Comparison of ENCODE assay signal across 14 cellular contexts in the genomic region with DNA sequence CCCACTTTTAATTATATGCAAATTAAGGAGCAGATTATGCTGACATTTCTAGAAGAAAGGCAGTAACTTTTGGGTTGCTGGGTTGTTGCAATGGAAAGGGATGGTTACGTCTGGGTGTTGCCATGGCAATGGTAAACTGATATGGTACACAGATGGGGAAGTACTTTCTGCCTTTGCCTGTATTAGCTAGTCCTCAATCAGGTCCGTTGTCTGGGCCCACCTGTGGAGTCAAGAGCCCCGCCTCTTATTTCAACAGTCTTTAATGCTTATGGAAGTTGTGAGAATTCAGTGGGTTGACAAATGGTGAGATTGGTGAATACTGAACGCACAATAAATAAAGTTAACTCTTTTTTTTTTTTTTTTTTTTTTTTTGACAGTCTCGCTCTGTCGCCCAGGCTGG. TPM values are rescaled to one million over a fixed set of nuclear protein-coding genes. Genes with fewer than 3 reads are reported as not detected.
A peak's percentile ranks its signal among the peaks of the same experiment; 100 is the strongest.
DNase-seq lines count a peak whose midpoint lies in the region; ATAC-seq and TF ChIP-seq lines count a peak whose summit lies in the region.
"Had no signal": no experiment of that assay in that cellular context is flagged by ENCODE, and none has a peak within 500 bp of the region (broad histone marks: within the 10 kb centered on the region; RNA-seq: fewer than 3 reads in every experiment).

No MANE protein-coding gene starts in this region.

- peaks cover 18% of the 10 kb centered on the region for H3K27me3 Mint-ChIP-seq in HFFc6 (ENCODE audit: insufficient read depth)

- peak; percentile 90 for DNase-seq in DMS 273 (lab: John Stamatoyannopoulos, UW; ENCODE audit: unreplicated experiment)
- DNase-seq in HFFc6, result peak; percentile 10
- peak; percentile 90 for DNase-seq in NCI-H524 treated with DMSO at 0.1 percent for 48 hours (lab: John Stamatoyannopoulos, UW)
- peak; percentile 41 for DNase-seq in fibroblast of peridontal ligament (ENCODE audit: extremely low read depth)
- DNase-seq in omental fat pad (ENCODE audit: low spot score), result no peak
- DNase-seq in kidney glomerular epithelial cell (lab: John Stamatoyannopoulos, UW), result no peak
- DNase-seq: activated CD4-positive, alpha-beta T cell treated with anti-CD3 and anti-CD28 coated beads for 1 hour; activated CD8-positive, alpha-beta memory T cell treated with anti-CD3 and anti-CD28 coated beads, Interleukin-2, amount 50 U/mL, for 48 hours; activated naive CD4-positive, alpha-beta T cell treated with anti-CD3 and anti-CD28 coated beads, Interleukin-2, amount 10 ng/mL, durations not matched to agents 7 days and 5 days; brain microvascular endothelial cell; C1 segment of cervical spinal cord; left lung; naive thymus-derived CD8-positive, alpha-beta T cell had no signal

- no peak overlapping the region for H3K4me3 Mint-ChIP-seq in HFFc6
- H3K4me3 Mint-ChIP-seq: activated naive CD4-positive, alpha-beta T cell treated with anti-CD3 and anti-CD28 coated beads, Interleukin-2, amount 10 ng/mL, durations not matched to agents 7 days and 5 days; naive thymus-derived CD8-positive, alpha-beta T cell had no signal

- TF ChIP-seq CTCF in HFFc6 (IDR thresholded peaks at IDR 0.05) (no peak), omental fat pad (IDR thresholded peaks at IDR 0.05) (no peak)

- ATAC-seq in omental fat pad (ENCODE audit: low FRiP score), result no peak
- no peak for ATAC-seq in HG03039 (IDR thresholded peaks at IDR 0.05; ENCODE audit: unreplicated experiment)
- ATAC-seq: left lung; naive thymus-derived CD8-positive, alpha-beta T cell had no signal

- H3K36me3 Mint-ChIP-seq in HFFc6 (ENCODE audit: low read depth), result no peaks in the 10 kb centered on the region
- H3K36me3 Mint-ChIP-seq: activated naive CD4-positive, alpha-beta T cell treated with anti-CD3 and anti-CD28 coated beads, Interleukin-2, amount 10 ng/mL, durations not matched to agents 7 days and 5 days had no signal

- H3K27ac Mint-ChIP-seq in HFFc6, result no peak overlapping the region
- H3K27ac Mint-ChIP-seq: activated naive CD4-positive, alpha-beta T cell treated with anti-CD3 and anti-CD28 coated beads, Interleukin-2, amount 10 ng/mL, durations not matched to agents 7 days and 5 days; naive thymus-derived CD8-positive, alpha-beta T cell had no signal

- H3K9me3 Mint-ChIP-seq in HFFc6, result no peaks in the 10 kb centered on the region
- H3K9me3 Mint-ChIP-seq: activated naive CD4-positive, alpha-beta T cell treated with anti-CD3 and anti-CD28 coated beads, Interleukin-2, amount 10 ng/mL, durations not matched to agents 7 days and 5 days had no signal

- H3K4me1 Mint-ChIP-seq in HFFc6 (ENCODE audit: low read depth), result no peaks in the 10 kb centered on the region
- H3K4me1 Mint-ChIP-seq: activated naive CD4-positive, alpha-beta T cell treated with anti-CD3 and anti-CD28 coated beads, Interleukin-2, amount 10 ng/mL, durations not matched to agents 7 days and 5 days had no signal

RNA-seq across cellular contexts. Expression of a gene that starts 30.6 kb away (rescaled TPM):
- total RNA-seq in HFFc6 (2021; fragmentation: NEBNext Ultra II Directional; extraction: Animal tissue kit (Norgen Biotek cat#: 25700)), result 10 to 100 TPM; 68.4 to 82.2 (median 80.1) TPM
- 10 to 100 TPM; 25.3 to 42.9 (median 41.0) TPM for total RNA-seq in omental fat pad

RNA-seq across cellular contexts. Expression of a gene that starts 37.3 kb away (rescaled TPM):
- 10 to 100 TPM in 1 of 6 experiments, 1 to 10 TPM in 5; 8.4 to 10.2 (median 9.0) TPM for total RNA-seq in HFFc6 (2021; fragmentation: NEBNext Ultra II Directional; extraction: Animal tissue kit (Norgen Biotek cat#: 25700))
- total RNA-seq in omental fat pad, result 10 to 100 TPM; 11.8 to 22.1 (median 13.9) TPM

Comparison
In these comparisons a context has a peak if more than half of its experiments do, and no peak if none do; other contexts are left out.
1. DNase-seq: peak in DMS 273 (single experiment), HFFc6 (single experiment), NCI-H524 treated with DMSO at 0.1 percent for 48 hours (single experiment) and fibroblast of peridontal ligament (single experiment); none in omental fat pad (single experiment) and kidney glomerular epithelial cell (single experiment).